6 cellular contexts compared by ENCODE assay signal in the genomic region with DNA sequence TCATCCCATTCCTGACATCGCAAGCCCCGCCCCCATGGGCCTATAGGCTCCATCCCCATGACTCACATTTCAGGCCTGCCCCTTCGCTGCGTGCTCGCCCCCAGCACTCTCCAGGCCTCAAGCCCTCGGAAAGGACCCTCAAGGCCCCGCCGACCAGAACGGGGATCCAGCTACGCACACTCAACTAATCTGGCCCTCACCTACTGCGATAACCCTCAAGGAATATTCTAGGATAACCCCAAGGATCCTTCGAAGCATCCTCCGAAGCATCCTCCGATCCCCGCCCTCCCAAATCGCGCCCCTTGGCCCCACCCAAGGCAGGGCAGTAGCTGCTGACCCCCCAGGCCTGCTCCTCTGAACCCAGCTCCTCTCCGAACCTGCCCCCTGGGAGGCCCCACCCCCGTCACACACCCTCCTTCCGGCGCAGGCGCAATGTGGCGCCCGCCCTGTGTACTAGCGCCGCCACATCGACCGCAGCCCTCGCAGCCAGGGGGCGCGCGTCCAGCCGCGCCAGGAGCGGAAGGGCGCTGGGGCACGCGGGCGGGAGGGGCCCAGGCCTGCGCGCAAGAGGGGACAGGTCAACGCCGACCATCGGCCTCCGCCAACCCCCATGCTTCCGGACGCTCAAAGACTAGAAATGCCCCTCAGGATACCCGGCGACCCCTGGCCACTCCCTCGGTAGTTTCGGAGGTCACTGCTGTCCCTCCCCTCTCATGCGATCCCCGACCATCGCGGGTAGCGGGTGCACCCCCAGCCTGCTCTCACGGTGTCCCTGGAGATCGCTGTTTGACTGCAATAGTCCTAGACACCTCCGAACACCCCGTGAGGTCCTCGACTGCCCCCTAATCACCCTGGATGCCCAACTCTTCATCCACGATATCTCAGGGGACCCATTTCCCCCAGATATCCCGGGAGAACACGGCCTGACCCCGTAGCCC. TPM values are rescaled to one million over a fixed set of nuclear protein-coding genes. Genes with fewer than 3 reads are reported as not detected.
DNase-seq lines count a peak whose midpoint lies in the region; ATAC-seq and TF ChIP-seq lines count a peak whose summit lies in the region.

No MANE protein-coding gene starts in this region.

- ATAC-seq in GM18502 (IDR thresholded peaks at IDR 0.05; ENCODE audit: poor library complexity, unreplicated experiment) (peak; percentile 87), HG03520 (IDR thresholded peaks at IDR 0.05; ENCODE audit: unreplicated experiment) (peak; percentile 82), lower lobe of right lung (peak; percentile 97 to 98)

- intact Hi-C loops in lower lobe of right lung (cut with DNase I), result no loop called here
- intact Hi-C loops in stomach (cut with DNase I; ENCODE audit: low total_unique reads), result no loop called here

- in situ Hi-C loops in astrocyte of the cerebellum (cut with HindIII; ENCODE audit: low sequenced_read_pairs), result no loop called here

- 3 to 51% (median 12%) methylated on average over 13 to 65 of the region's 65 CpGs for WGBS in stomach, 5 donors

- no peak for TF ChIP-seq EP300 in stomach (IDR thresholded peaks at IDR 0.05)

- no peaks in the 10 kb centered on the region for H3K36me3 ChIP-seq in lower lobe of right lung
- no peaks in the 10 kb centered on the region for H3K36me3 ChIP-seq in stomach

- peak; percentile 94 for DNase-seq in RPMI7951 (ENCODE audit: low read depth)
- DNase-seq in astrocyte of the cerebellum (ENCODE audit: low read depth), result peak; percentile 57
- DNase-seq in lower lobe of right lung, result peak; percentile 93
- DNase-seq in stomach, result peak; percentile 91

- H3K27ac ChIP-seq in lower lobe of right lung (peak overlapping the region; percentile 93), stomach (peak overlapping the region; percentile 74 to 95 (median 94))

- peaks cover 5% of the 10 kb centered on the region for H3K4me1 ChIP-seq in lower lobe of right lung
- H3K4me1 ChIP-seq in stomach, result peaks cover 0 to 7% (median 3%) of the 10 kb centered on the region in 4 donors

- H3K27me3 ChIP-seq in lower lobe of right lung (ENCODE audit: low read depth), result no peaks in the 10 kb centered on the region
- no peaks in the 10 kb centered on the region for H3K27me3 ChIP-seq in stomach

- TF ChIP-seq CTCF in astrocyte of the cerebellum (IDR thresholded peaks at IDR 0.05; ENCODE audit: low read depth, low read length, missing control alignments), result peak; percentile 53
- peak; percentile 76 for TF ChIP-seq CTCF in lower lobe of right lung (IDR thresholded peaks at IDR 0.05)
- TF ChIP-seq CTCF in stomach (IDR thresholded peaks at IDR 0.05), result peak in 5 of 7 experiments; percentile 44 to 84 (median 64)

- H3K4me3 ChIP-seq in astrocyte of the cerebellum (ENCODE audit: low read depth, low read length) (peak overlapping the region; percentile 42), lower lobe of right lung (peak overlapping the region; percentile 61), stomach (peak overlapping the region; percentile 41 to 52 (median 43))

- H3K9me3 ChIP-seq in lower lobe of right lung (no peaks in the 10 kb centered on the region), stomach (peaks cover 0 to 7% (median 0%) of the 10 kb centered on the region in 4 donors)

- TF ChIP-seq POLR2A in stomach (IDR thresholded peaks at IDR 0.05), result no peak

RNA-seq across cellular contexts. Expression of a gene that starts 6.4 kb away (rescaled TPM):
- total RNA-seq in RPMI7951 (2014; rRNA removed; shearing (Covaris generic)), result 1.9 and 2.4 TPM in 2 replicates
- total RNA-seq in lower lobe of right lung (6.7 TPM), stomach (10 to 100 TPM in 3 of 5 donors, 1 to 10 TPM in 2; 4.7 to 43.2 (median 10.3) TPM)
- polyA plus RNA-seq in stomach, result 10 to 100 TPM; 18.9 to 41.1 (median 35.0) TPM

RNA-seq across cellular contexts. Expression of a gene that starts 15.5 kb away (rescaled TPM):
- 333 and 417 TPM in 2 replicates for total RNA-seq in RPMI7951 (2014; rRNA removed; shearing (Covaris generic))
- 91.8 TPM for total RNA-seq in lower lobe of right lung
- 100 to 1,000 TPM in 1 of 5 donors, 10 to 100 TPM in 4; 14.0 to 155 (median 52.2) TPM for total RNA-seq in stomach
- polyA plus RNA-seq in stomach, result 100 to 1,000 TPM in 1 of 3 donors, 10 to 100 TPM in 2; 55.0 to 323 (median 94.4) TPM

RNA-seq across cellular contexts. Expression of a gene that starts 30.0 kb away (rescaled TPM):
- 7.2 and 8.7 TPM in 2 replicates for total RNA-seq in RPMI7951 (2014; rRNA removed; shearing (Covaris generic))
- total RNA-seq in lower lobe of right lung (13.1 TPM), stomach (10 to 100 TPM in 3 of 5 donors, 1 to 10 TPM in 2; 3.7 to 65.1 (median 16.9) TPM)
- polyA plus RNA-seq in stomach, result 1 to 10 TPM; 6.3 to 7.1 (median 6.5) TPM

RNA-seq across cellular contexts. Expression of a gene that starts 32.6 kb away (rescaled TPM):
- 39.6 and 47.1 TPM in 2 replicates for total RNA-seq in RPMI7951 (2014; rRNA removed; shearing (Covaris generic))
- total RNA-seq in lower lobe of right lung (19.1 TPM), stomach (10 to 100 TPM in 2 of 5 donors, 1 to 10 TPM in 3; 6.4 to 19.1 (median 8.2) TPM)
- polyA plus RNA-seq in stomach, result 10 to 100 TPM; 14.1 to 18.2 (median 14.7) TPM

RNA-seq across cellular contexts. Expression of a gene that starts 43.8 kb away (rescaled TPM):
- 0.36 and 0.59 TPM in 2 replicates for total RNA-seq in RPMI7951 (2014; rRNA removed; shearing (Covaris generic))
- 4.2 TPM for total RNA-seq in lower lobe of right lung
- 100 to 1,000 TPM in 1 of 5 donors, 1 to 10 TPM in 2, under 1 TPM in 1, not detected in 1; 0.89 to 211 (median 3.3) TPM for total RNA-seq in stomach
- polyA plus RNA-seq in stomach, result 1 to 10 TPM in 2 of 3 donors, under 1 TPM in 1; 0.92 to 5.0 (median 3.9) TPM

Comparison
In these comparisons a context has a peak if more than half of its experiments do, and no peak if none do; other contexts are left out.
1. Peak in every context shown above with its lines: DNase-seq, ATAC-seq, H3K4me3 ChIP-seq and H3K27ac ChIP-seq.